ENCODE assay signal across 1 cellular context in genomic region chr11:58027341-58027740, GRCh38.
TF ChIP-seq lines count a peak whose summit lies in the region.

No MANE protein-coding gene starts in this region.

TF ChIP-seq in SK-N-SH, 30 proteins besides CTCF, POLR2A, EP300 and RAD21 (continued from another document):
- TF ChIP-seq MEF2A (IDR thresholded peaks at IDR 0.05; ENCODE audit: borderline replicate concordance, low read depth) (no peak), USF2 (IDR thresholded peaks at IDR 0.05; ENCODE audit: borderline replicate concordance, low read depth, low read length) (no peak), USF1 (IDR thresholded peaks at IDR 0.05; ENCODE audit: borderline replicate concordance, low read depth) (no peak), EZH2phosphoT487 (IDR thresholded peaks at IDR 0.05; ENCODE audit: borderline replicate concordance, low read depth) (no peak), TAF1 (IDR thresholded peaks at IDR 0.05; ENCODE audit: borderline replicate concordance, low read depth, low read length) (no peak), POLR2AphosphoS5 (IDR thresholded peaks at IDR 0.05; ENCODE audit: low read depth, low read length) (no peak), FOSL2 (IDR thresholded peaks at IDR 0.05; ENCODE audit: borderline replicate concordance, low read depth) (no peak), PBX3 (IDR thresholded peaks at IDR 0.05) (no peak), YY1 (IDR thresholded peaks at IDR 0.05; ENCODE audit: low read depth) (no peak), ELF1 (IDR thresholded peaks at IDR 0.05) (no peak), SIN3A (IDR thresholded peaks at IDR 0.05; ENCODE audit: borderline replicate concordance, low read depth, low read length) (no peak), RXRA (IDR thresholded peaks at IDR 0.05; ENCODE audit: borderline replicate concordance, low read depth) (no peak), FOXJ3 (CRISPR knock-in tag; IDR thresholded peaks at IDR 0.05) (no peak), JUND (IDR thresholded peaks at IDR 0.05) (no peak), GABPA (IDR thresholded peaks at IDR 0.05; ENCODE audit: low read depth) (no peak), REST (IDR thresholded peaks at IDR 0.05; ENCODE audit: low read depth, low read length) (no peak)
